ENCODE assay signal across 18 cellular contexts in the genomic region with DNA sequence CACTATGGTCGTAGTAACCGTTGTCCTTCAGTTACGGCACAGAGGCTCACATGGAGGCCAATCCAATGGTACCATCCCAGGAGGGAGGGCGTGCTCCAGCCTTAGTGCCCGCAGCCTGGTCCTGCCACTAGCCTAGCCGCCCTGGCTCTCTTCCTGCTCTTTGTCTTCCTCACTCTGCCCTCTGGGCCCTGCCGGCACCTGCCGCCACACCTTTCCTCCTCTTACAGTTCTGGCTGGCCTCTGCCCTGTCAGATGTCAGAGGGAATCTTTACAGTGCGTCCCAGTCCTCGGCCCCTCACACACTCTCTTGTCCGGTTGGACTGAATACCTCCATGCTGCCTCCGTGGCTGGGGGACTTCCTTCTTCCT.
"Had no signal": no experiment of that assay in that cellular context is flagged by ENCODE, and none has a peak within 500 bp of the region (broad histone marks: within the 10 kb centered on the region; RNA-seq: fewer than 3 reads in every experiment).

No MANE protein-coding gene starts in this region.

- H3K4me3 ChIP-seq: body of pancreas, upper lobe of left lung had no signal

- H3K27ac ChIP-seq: body of pancreas, upper lobe of left lung had no signal

- DNase-seq: activated B cell treated with CpG ODN at 0.5 μM for 24 hours; activated CD4-positive, alpha-beta T cell treated with anti-CD3 and anti-CD28 coated beads for 36 hours; activated CD4-positive, alpha-beta T cell treated with anti-CD3 and anti-CD28 coated beads, Interleukin-2, amount 50 U/mL, for 48 hours; activated CD8-positive, alpha-beta memory T cell treated with anti-CD3 and anti-CD28 coated beads, Interleukin-2, amount 50 U/mL, for 48 hours; activated effector memory CD4-positive, alpha-beta T cell treated with Interleukin-2 at 50 U/mL for 16 hours; activated naive CD4-positive, alpha-beta T cell treated with anti-CD3 and anti-CD28 coated beads, Interleukin-2, amount 10 ng/mL, durations not matched to agents 7 days and 5 days; activated T-cell treated with anti-CD3 and anti-CD28 coated beads, Interleukin-2, amount 50 U/mL, for 72 hours; body of pancreas; effector memory CD4-positive, alpha-beta T cell; islet precursor cell; retina; stimulated activated CD4-positive, alpha-beta T cell treated with anti-CD3 and anti-CD28 coated beads, Interleukin-4, amount 100 ng/mL, for 24 hours; stimulated activated naive CD8-positive, alpha-beta T cell treated with anti-CD3 and anti-CD28 coated beads, Interleukin-15, Interleukin-2, amounts not matched to agents 100 U/mL and 50 U/mL, for 24 hours had no signal

- FAIRE-seq: endothelial cell of umbilical vein, frontal cortex had no signal

- H3K27me3 ChIP-seq: body of pancreas, upper lobe of left lung had no signal

- ATAC-seq: activated CD4-positive, alpha-beta T cell treated with anti-CD3 and anti-CD28 coated beads for 36 hours; activated T-cell treated with anti-CD3 and anti-CD28 coated beads, Interleukin-2, amount 50 U/mL, for 72 hours; body of pancreas; esophagus mucosa; naive thymus-derived CD8-positive, alpha-beta T cell; stimulated activated naive CD8-positive, alpha-beta T cell treated with anti-CD3 and anti-CD28 coated beads, Interleukin-15, Interleukin-2, amounts not matched to agents 100 U/mL and 50 U/mL, for 24 hours had no signal

- H3K9me3 ChIP-seq: body of pancreas, upper lobe of left lung had no signal
